1 cellular context compared by ENCODE assay signal in genomic region chr1:1374068-1374860, GRCh38.
TF ChIP-seq lines count a peak whose summit lies in the region.

No MANE protein-coding gene starts in this region.

TF ChIP-seq in H1, 55 proteins besides CTCF, POLR2A, EP300 and RAD21:
- TF ChIP-seq SRF (IDR thresholded peaks at IDR 0.05; ENCODE audit: low read depth, low read length): no peak
- no peak for TF ChIP-seq TCF12 (IDR thresholded peaks at IDR 0.05; ENCODE audit: low read depth, low read length)
- no peak for TF ChIP-seq SP1 (IDR thresholded peaks at IDR 0.05; ENCODE audit: low read depth, low read length)
- no peak for TF ChIP-seq RBBP5 (IDR thresholded peaks at IDR 0.05; ENCODE audit: borderline replicate concordance, low read depth, low read length)
- TF ChIP-seq CHD2 (IDR thresholded peaks at IDR 0.05; ENCODE audit: low read length): no peak
- TF ChIP-seq ASH2L (IDR thresholded peaks at IDR 0.05; ENCODE audit: low read length): no peak
- no peak for TF ChIP-seq CHD7 (IDR thresholded peaks at IDR 0.05; ENCODE audit: insufficient replicate concordance, low read length)
- TF ChIP-seq GTF2F1 (IDR thresholded peaks at IDR 0.05; ENCODE audit: borderline replicate concordance, low read depth, low read length): no peak
- TF ChIP-seq SAP30 (IDR thresholded peaks at IDR 0.05; ENCODE audit: insufficient read depth, insufficient replicate concordance, low read length): no peak
- no peak for TF ChIP-seq CREB1 (IDR thresholded peaks at IDR 0.05)
- no peak for TF ChIP-seq RFX5 (IDR thresholded peaks at IDR 0.05; ENCODE audit: borderline replicate concordance, low read depth, low read length)
- TF ChIP-seq KDM1A (IDR thresholded peaks at IDR 0.05; ENCODE audit: borderline replicate concordance, low read length): no peak
- TF ChIP-seq MAFK (IDR thresholded peaks at IDR 0.05; ENCODE audit: low read depth, low read length): no peak
- TF ChIP-seq RXRA (IDR thresholded peaks at IDR 0.05; ENCODE audit: insufficient read depth, low read depth, low read length): no peak
